ENCODE assay signal across 27 cellular contexts in the genomic region with DNA sequence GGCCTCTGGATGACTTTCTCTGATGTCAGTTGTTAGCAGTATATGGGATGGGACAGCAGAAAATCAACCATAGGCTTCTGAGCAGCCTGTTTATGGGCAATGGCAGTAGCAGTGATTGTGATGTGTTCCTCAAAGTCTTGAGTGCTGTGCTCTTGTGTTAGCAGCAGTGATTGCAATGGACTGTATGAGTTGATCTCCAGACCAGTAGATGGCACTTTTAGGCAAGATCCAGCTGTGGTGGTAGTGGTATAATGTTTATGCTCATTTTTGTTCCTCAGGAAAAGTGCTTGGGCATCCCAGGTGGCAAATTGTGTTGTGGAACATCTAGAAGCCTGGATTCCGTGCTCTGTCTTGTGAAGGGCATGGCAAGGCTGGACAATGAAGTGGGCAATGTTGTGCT.
"Had no signal": no experiment of that assay in that cellular context is flagged by ENCODE, and none has a peak within 500 bp of the region (broad histone marks: within the 10 kb centered on the region; RNA-seq: fewer than 3 reads in every experiment).

No MANE protein-coding gene starts in this region.

- H3K36me3 ChIP-seq: brain microvascular endothelial cell, MG63, WERI-Rb-1 had no signal

- ATAC-seq: activated CD4-positive, CD25-positive, alpha-beta regulatory T cell treated with anti-CD3 and anti-CD28 coated beads, Interleukin-2, amount 50 U/mL, for 24 hours; activated CD8-positive, alpha-beta T cell treated with anti-CD3 and anti-CD28 coated beads for 36 hours; activated T-cell treated with anti-CD3 and anti-CD28 coated beads, Interleukin-2, amount 50 U/mL, for 72 hours; Panc1; T-cell had no signal

- H3K27ac ChIP-seq: brain microvascular endothelial cell, WERI-Rb-1 had no signal

- H3K4me3 ChIP-seq: MG63 had no signal

- DNase-seq: activated CD4-positive, alpha-beta T cell treated with anti-CD3 and anti-CD28 coated beads for 4 hours; activated CD8-positive, alpha-beta memory T cell treated with anti-CD3 and anti-CD28 coated beads, Interleukin-2, amount 50 U/mL, for 4 hours; activated CD8-positive, alpha-beta T cell treated with anti-CD3 and anti-CD28 coated beads for 36 hours; activated gamma-delta T cell treated with Interleukin-2 at 50 U/mL for 16 hours; activated naive CD4-positive, alpha-beta T cell treated with anti-CD3 and anti-CD28 coated beads, Interleukin-2, amount 10 ng/mL, durations not matched to agents 7 days and 5 days; activated naive CD8-positive, alpha-beta T cell treated with anti-CD3 and anti-CD28 coated beads for 36 hours; activated T-cell treated with anti-CD3 and anti-CD28 coated beads, Interleukin-2, amount 50 U/mL, for 72 hours; brain microvascular endothelial cell; cerebellar nuclear complex; MG63; MV-4-11; NCI-H1092 treated with DMSO at 0.1 percent for 48 hours; NCI-H1417 treated with DMSO at 0.1 percent for 48 hours; NCI-H1694 treated with DMSO at 0.1 percent for 48 hours; NCI-H2029 treated with DMSO at 0.1 percent for 48 hours; NCI-H345; NCI-H510A; NCI-H526 treated with DMSO at 0.1 percent for 48 hours; NCI-H82; NK-92 treated with Interleukin-12 subunit alpha and Interleukin-12 subunit beta, amount 100 ng/mL, for 24 hours; OCI-M1; Right ventricle myocardium superior; RPMI8226; T-cell; WERI-Rb-1 had no signal

- H3K27me3 ChIP-seq: brain microvascular endothelial cell, MG63 had no signal
